ENCODE assay signal across 15 cellular contexts in the genomic region with DNA sequence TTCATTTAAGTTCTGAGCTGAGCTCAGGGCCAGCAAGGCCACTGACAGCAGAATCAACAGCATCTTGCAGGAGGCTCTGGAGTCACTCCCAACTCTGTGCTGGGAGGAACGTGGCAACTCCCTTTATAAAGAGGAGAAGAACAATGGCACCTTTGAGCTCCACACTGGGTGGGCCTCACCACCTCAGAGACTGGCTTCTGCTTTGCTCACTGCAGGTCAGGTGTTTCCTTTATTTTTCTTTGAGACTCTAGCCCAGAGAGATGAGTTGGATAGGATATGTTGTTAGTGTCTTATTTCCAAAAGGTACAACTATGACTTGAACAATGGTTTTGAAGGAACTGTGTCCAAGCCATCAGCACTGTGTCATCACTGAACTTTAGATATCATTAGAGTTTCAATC. TPM values are rescaled to one million over a fixed set of nuclear protein-coding genes. Genes with fewer than 3 reads are reported as not detected.
"Had no signal": no experiment of that assay in that cellular context is flagged by ENCODE, and none has a peak within 500 bp of the region (broad histone marks: within the 10 kb centered on the region; RNA-seq: fewer than 3 reads in every experiment).

A gene (minus strand): TSS at position 101 of the 400 bp plus-strand sequence. CDS start 38 bp downstream, at position 63.

RNA-seq across cellular contexts. Expression of the gene that starts here (rescaled TPM):
- total RNA-seq: activated B cell treated with CpG ODN at 0.5 μM for 24 hours; activated CD4-positive, alpha-beta memory T cell treated with anti-CD3 and anti-CD28 coated beads for 36 hours; activated CD4-positive, alpha-beta memory T cell treated with anti-CD3 and anti-CD28 coated beads, Interleukin-2, amount 10 ng/mL, durations not matched to agents 7 days and 5 days; activated CD4-positive, alpha-beta T cell treated with anti-CD3 and anti-CD28 coated beads for 36 hours; activated CD4-positive, alpha-beta T cell treated with anti-CD3 and anti-CD28 coated beads, Interleukin-2, amount 10 ng/mL, durations not matched to agents 24 days and 14 days; activated CD4-positive, alpha-beta T cell treated with anti-CD3 and anti-CD28 coated beads, Interleukin-2, amount 10 ng/mL, durations not matched to agents 7 days and 5 days; activated CD8-positive, alpha-beta memory T cell treated with anti-CD3 and anti-CD28 coated beads for 36 hours; activated CD8-positive, alpha-beta memory T cell treated with anti-CD3 and anti-CD28 coated beads, Interleukin-2, amount 10 ng/mL, durations not matched to agents 7 days and 5 days; activated CD8-positive, alpha-beta T cell treated with anti-CD3 and anti-CD28 coated beads for 36 hours; activated CD8-positive, alpha-beta T cell treated with anti-CD3 and anti-CD28 coated beads, Interleukin-2, amount 10 ng/mL, durations not matched to agents 7 days and 5 days; T-cell; T-helper 1 cell treated with Interleukin-12 subunit alpha and Interleukin-12 subunit beta and Interleukin-4 antibody, amounts not matched to agents 30 ng/mL and 1 ng/mL, for 36 hours; T-helper 17 cell; T-helper 2 cell treated with Interferon-gamma antibody and Interleukin-4, amounts not matched to agents 100 ng/mL and 5 ng/mL, for 36 hours; WTC11 had no signal
